Comparison of ENCODE assay signal across 1 cellular context in the genomic region with DNA sequence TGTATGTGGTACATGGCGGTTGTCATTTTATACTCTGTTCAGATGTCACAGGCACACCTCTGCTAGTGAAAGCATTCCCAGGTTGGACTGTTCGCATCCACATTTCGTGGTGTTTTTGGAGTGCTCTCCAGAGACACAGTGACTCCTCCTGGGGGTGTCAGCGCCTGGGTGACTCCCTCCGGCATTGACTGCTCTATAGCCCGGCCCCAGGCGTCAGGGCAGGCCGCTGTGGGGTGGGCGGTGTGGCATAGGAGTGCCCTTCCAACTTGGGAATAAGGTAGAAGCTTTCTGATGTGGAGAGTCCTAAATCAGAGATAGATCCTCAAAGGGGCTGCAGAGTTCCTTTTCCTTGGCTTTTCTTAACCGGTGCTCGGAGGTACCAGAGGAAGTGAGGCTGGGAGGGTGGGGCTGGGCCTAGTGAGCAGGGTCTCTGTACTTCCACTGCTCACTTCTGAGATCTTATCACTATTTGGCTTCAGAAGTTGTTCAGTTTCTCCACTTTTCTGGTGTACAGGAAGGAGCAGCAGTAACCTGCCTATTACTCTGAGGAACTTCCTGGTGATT.
TF ChIP-seq lines count a peak whose summit lies in the region.

No MANE protein-coding gene starts in this region.

TF ChIP-seq in SK-N-SH, 30 proteins besides CTCF, POLR2A, EP300 and RAD21 (continued from another document):
- TF ChIP-seq, protein P1, sequence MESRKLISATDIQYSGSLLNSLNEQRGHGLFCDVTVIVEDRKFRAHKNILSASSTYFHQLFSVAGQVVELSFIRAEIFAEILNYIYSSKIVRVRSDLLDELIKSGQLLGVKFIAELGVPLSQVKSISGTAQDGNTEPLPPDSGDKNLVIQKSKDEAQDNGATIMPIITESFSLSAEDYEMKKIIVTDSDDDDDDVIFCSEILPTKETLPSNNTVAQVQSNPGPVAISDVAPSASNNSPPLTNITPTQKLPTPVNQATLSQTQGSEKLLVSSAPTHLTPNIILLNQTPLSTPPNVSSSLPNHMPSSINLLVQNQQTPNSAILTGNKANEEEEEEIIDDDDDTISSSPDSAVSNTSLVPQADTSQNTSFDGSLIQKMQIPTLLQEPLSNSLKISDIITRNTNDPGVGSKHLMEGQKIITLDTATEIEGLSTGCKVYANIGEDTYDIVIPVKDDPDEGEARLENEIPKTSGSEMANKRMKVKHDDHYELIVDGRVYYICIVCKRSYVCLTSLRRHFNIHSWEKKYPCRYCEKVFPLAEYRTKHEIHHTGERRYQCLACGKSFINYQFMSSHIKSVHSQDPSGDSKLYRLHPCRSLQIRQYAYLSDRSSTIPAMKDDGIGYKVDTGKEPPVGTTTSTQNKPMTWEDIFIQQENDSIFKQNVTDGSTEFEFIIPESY (IDR thresholded peaks at IDR 0.05; ENCODE audit: borderline replicate concordance, low read depth): no peak
- no peak for TF ChIP-seq GATA2 (CRISPR knock-in tag; IDR thresholded peaks at IDR 0.05)
- TF ChIP-seq, protein P2, sequence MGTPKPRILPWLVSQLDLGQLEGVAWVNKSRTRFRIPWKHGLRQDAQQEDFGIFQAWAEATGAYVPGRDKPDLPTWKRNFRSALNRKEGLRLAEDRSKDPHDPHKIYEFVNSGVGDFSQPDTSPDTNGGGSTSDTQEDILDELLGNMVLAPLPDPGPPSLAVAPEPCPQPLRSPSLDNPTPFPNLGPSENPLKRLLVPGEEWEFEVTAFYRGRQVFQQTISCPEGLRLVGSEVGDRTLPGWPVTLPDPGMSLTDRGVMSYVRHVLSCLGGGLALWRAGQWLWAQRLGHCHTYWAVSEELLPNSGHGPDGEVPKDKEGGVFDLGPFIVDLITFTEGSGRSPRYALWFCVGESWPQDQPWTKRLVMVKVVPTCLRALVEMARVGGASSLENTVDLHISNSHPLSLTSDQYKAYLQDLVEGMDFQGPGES (IDR thresholded peaks at IDR 0.05; ENCODE audit: low read depth, low read length): no peak
